ENCODE assay signal across 24 cellular contexts in genomic region chr6:42507195-42507594, GRCh38. TPM values are rescaled to one million over a fixed set of nuclear protein-coding genes. Genes with fewer than 3 reads are reported as not detected.
DNase-seq lines count a peak whose midpoint lies in the region; ATAC-seq and TF ChIP-seq lines count a peak whose summit lies in the region.
"Had no signal": no experiment of that assay in that cellular context is flagged by ENCODE, and none has a peak within 500 bp of the region (broad histone marks: within the 10 kb centered on the region; RNA-seq: fewer than 3 reads in every experiment).

No MANE protein-coding gene starts in this region.

- no peak overlapping the region for H2AK5ac ChIP-seq in neuronal stem cell (ENCODE audit: low read depth, low read length)

- intact Hi-C loops in mucosa of descending colon (cut with DNase I, micrococcal nuclease) = no loop called here

- no peaks in the 10 kb centered on the region for H3K27me3 ChIP-seq in Karpas-422 (ENCODE audit: low read length)
- no peaks in the 10 kb centered on the region for H3K27me3 ChIP-seq in neuronal stem cell (ENCODE audit: control insufficient read depth in 3 of 3, insufficient read depth in 3 of 3, low read depth in 1 of 3, low read length in 3 of 3)
- H3K27me3 ChIP-seq: testis had no signal

- H3K9me3 ChIP-seq in Karpas-422 (ENCODE audit: low read length) (no peaks in the 10 kb centered on the region), mucosa of descending colon (no peaks in the 10 kb centered on the region), neuronal stem cell (replicated peaks in 1 of 2; ENCODE audit: control insufficient read depth in 2 of 2, insufficient read depth in 1 of 2, low read depth in 1 of 2, low read length in 2 of 2) (no peaks in the 10 kb centered on the region)
- H3K9me3 ChIP-seq: lower lobe of right lung, testis had no signal

- H3K4me1 ChIP-seq in Karpas-422 (ENCODE audit: low read length) (peaks cover 58% of the 10 kb centered on the region), mucosa of descending colon (ENCODE audit: low read depth) (no peaks in the 10 kb centered on the region), neuronal stem cell (ENCODE audit: control insufficient read depth in 2 of 2, insufficient read depth in 1 of 2, low read depth in 1 of 2, low read length in 2 of 2) (no peaks in the 10 kb centered on the region)
- H3K4me1 ChIP-seq: lower lobe of right lung, testis had no signal

- H3K27ac Mint-ChIP-seq in memory B cell = no peak overlapping the region

- H3K14ac ChIP-seq in neuronal stem cell (ENCODE audit: low read length) = no peak overlapping the region

- H3K79me2 ChIP-seq in Karpas-422 (ENCODE audit: low read length) = no peaks in the 10 kb centered on the region

- no peaks in the 10 kb centered on the region for H3K27me3 Mint-ChIP-seq in memory B cell

- H3K36me3 ChIP-seq in Karpas-422 (ENCODE audit: insufficient read depth, low read length) = no peaks in the 10 kb centered on the region
- no peaks in the 10 kb centered on the region for H3K36me3 ChIP-seq in mucosa of descending colon (ENCODE audit: low read depth)
- no peaks in the 10 kb centered on the region for H3K36me3 ChIP-seq in neuronal stem cell (replicated peaks in 1 of 2; ENCODE audit: control insufficient read depth in 2 of 2, insufficient read depth in 2 of 2, low read length in 2 of 2)
- H3K36me3 ChIP-seq: lower lobe of right lung had no signal

- H3K4me3 ChIP-seq in GM08714 (ENCODE audit: low read length) (peak overlapping the region; percentile 28; the same call in 1 of the 2 replicates), Karpas-422 (ENCODE audit: low read length) (peak overlapping the region; percentile 40), mucosa of descending colon (no peak overlapping the region), neuronal stem cell (ENCODE audit: low read length in 2 of 2) (no peak overlapping the region)
- H3K4me3 ChIP-seq: lower lobe of right lung, testis had no signal

- H3K4ac ChIP-seq in neuronal stem cell (ENCODE audit: low read length) = no peak overlapping the region

- no peak overlapping the region for H3K23ac ChIP-seq in neuronal stem cell (ENCODE audit: low read depth, low read length, poor library complexity)

- peak overlapping the region; percentile 30 for H3K4me3 Mint-ChIP-seq in memory B cell

- H2BK5ac ChIP-seq in neuronal stem cell (ENCODE audit: low read length) = no peak overlapping the region

- peaks cover 2% of the 10 kb centered on the region for H3K9me3 Mint-ChIP-seq in memory B cell

- H2BK15ac ChIP-seq in neuronal stem cell (ENCODE audit: low read length) = no peak overlapping the region

- H3K79me1 ChIP-seq in neuronal stem cell (ENCODE audit: low read depth, low read length) = no peaks in the 10 kb centered on the region

- H3K4me2 ChIP-seq in Karpas-422 (ENCODE audit: low read depth, low read length, poor library complexity, severe bottlenecking) (peak overlapping the region; percentile 51), neuronal stem cell (ENCODE audit: insufficient read depth, low read length, poor library complexity, severe bottlenecking) (no peak overlapping the region)

- no peaks in the 10 kb centered on the region for H3K9me2 ChIP-seq in Karpas-422 (replicated peaks; ENCODE audit: insufficient read depth, low read length)

- H3K4me1 Mint-ChIP-seq in memory B cell = peaks cover 5% of the 10 kb centered on the region

- no peaks in the 10 kb centered on the region for H3K36me3 Mint-ChIP-seq in memory B cell

- H2AFZ ChIP-seq in Karpas-422 (ENCODE audit: low read length) (peak overlapping the region; percentile 77), neuronal stem cell (ENCODE audit: low read length) (no peak overlapping the region)

- H3K27ac ChIP-seq in Karpas-422 (ENCODE audit: low read length) (peak overlapping the region; percentile 91), neuronal stem cell (replicated peaks; ENCODE audit: low read length) (no peak overlapping the region)
- H3K27ac ChIP-seq: lower lobe of right lung, testis had no signal

- no peak overlapping the region for H4K91ac ChIP-seq in neuronal stem cell (ENCODE audit: low read depth, low read length, poor library complexity)

- no peaks in the 10 kb centered on the region for H4K20me1 ChIP-seq in Karpas-422 (ENCODE audit: insufficient read depth, low read depth, low read length)

- TF ChIP-seq CTCF in mucosa of descending colon (IDR thresholded peaks at IDR 0.05) = no peak

- no peak overlapping the region for H3K18ac ChIP-seq in neuronal stem cell (ENCODE audit: low read length)

- DNase-seq in Karpas-422 (peak; percentile 73), memory B cell (ENCODE audit: low spot score in 2 of 2) (no peak), mucosa of descending colon (no peak), neuronal stem cell (ENCODE audit: low spot score) (no peak), cerebellar nuclear complex (lab: John Stamatoyannopoulos, UW) (no peak)
- DNase-seq in activated effector memory CD4-positive, alpha-beta T cell treated with anti-CD3 and anti-CD28 coated beads, Interleukin-2, amount 50 U/mL, for 16 hours = no peak
- DNase-seq: activated CD8-positive, alpha-beta memory T cell treated with anti-CD3 and anti-CD28 coated beads for 24 hours; activated naive CD4-positive, alpha-beta T cell treated with anti-CD3 and anti-CD28 coated beads, Interleukin-2, amount 50 U/mL, for 16 hours; activated T-cell treated with anti-CD3 and anti-CD28 coated beads, Interleukin-2, amount 50 U/mL, for 48 hours; aorta; caudate nucleus; dermis blood vessel endothelial cell; GF-D8; lower lobe of right lung; NCI-H1694; NCI-H2171 treated with DMSO at 0.1 percent for 48 hours; NCI-H69; nucleus accumbens; small intestine; stimulated activated naive CD4-positive, alpha-beta T cell; testis had no signal

- H2BK120ac ChIP-seq in neuronal stem cell (ENCODE audit: low read depth, low read length) = no peak overlapping the region

- peak overlapping the region; percentile 51 for H3K9ac ChIP-seq in Karpas-422 (ENCODE audit: low read length)
- no peak overlapping the region for H3K9ac ChIP-seq in neuronal stem cell (ENCODE audit: low read depth, low read length, poor library complexity)

- no peak overlapping the region for H4K8ac ChIP-seq in neuronal stem cell (ENCODE audit: low read depth, low read length)

- ATAC-seq in GM21786 (IDR thresholded peaks at IDR 0.05; ENCODE audit: unreplicated experiment) (peak; percentile 36), memory B cell (ENCODE audit: low read depth) (peak; percentile 24), mucosa of descending colon (no peak)
- ATAC-seq: lower lobe of right lung, Right ventricle myocardium inferior had no signal

- no CpG with 5 or more reads among the region's 2 CpGs for WGBS in neuronal stem cell (ENCODE audit: extremely low coverage in 2 of 2, insufficient read length in 2 of 2, insufficient replicate concordance in 1 of 2), 2 donors

- no peak overlapping the region for H2BK12ac ChIP-seq in neuronal stem cell (ENCODE audit: low read length)

RNA-seq across cellular contexts. Expression of gene TRERF1, which starts 55.5 kb away (rescaled TPM):
- total RNA-seq in Karpas-422 (2014; rRNA removed; shearing (Covaris generic); ENCODE audit: low replicate concordance) = 30.2 and 32.7 TPM in 2 replicates
- total RNA-seq in mucosa of descending colon = 10 to 100 TPM in 1 of 3 donors, 1 to 10 TPM in 2; 2.8 to 11.2 (median 3.8) TPM
- polyA plus RNA-seq in neuronal stem cell (2013, experiment 1 of 2) = 13.6 TPM
- 14.1 TPM for polyA plus RNA-seq in neuronal stem cell (2013, experiment 2 of 2)

RNA-seq across cellular contexts. Expression of gene UBR2, which starts 56.6 kb away (rescaled TPM):
- 22.6 and 28.4 TPM in 2 replicates for total RNA-seq in Karpas-422 (2014; rRNA removed; shearing (Covaris generic); ENCODE audit: low replicate concordance)
- total RNA-seq in mucosa of descending colon = 10 to 100 TPM; 41.2 to 53.1 (median 49.6) TPM
- polyA plus RNA-seq in neuronal stem cell (2013, experiment 1 of 2) = 5.7 TPM
- polyA plus RNA-seq in neuronal stem cell (2013, experiment 2 of 2) = 5.6 TPM

Comparison
In these comparisons a context has a peak if more than half of its experiments do, and no peak if none do; other contexts are left out.
1. H3K4me3 ChIP-seq: peak in GM08714 (single experiment) and Karpas-422 (single experiment); none in mucosa of descending colon (single experiment) and neuronal stem cell (0 of 2).